9 cellular contexts compared by ENCODE assay signal in genomic region chr10:133376183-133376582, GRCh38. TPM values are rescaled to one million over a fixed set of nuclear protein-coding genes. Genes with fewer than 3 reads are reported as not detected.
DNase-seq lines count a peak whose midpoint lies in the region; ATAC-seq and TF ChIP-seq lines count a peak whose summit lies in the region.
"Not testable (repeated sequence)": the region's sequence is repeated elsewhere in the genome, so short reads cannot be mapped to it uniquely, and the experiment has no call there.
"Had no signal": no experiment of that assay in that cellular context is flagged by ENCODE, and none has a peak within 500 bp of the region (broad histone marks: within the 10 kb centered on the region; RNA-seq: fewer than 3 reads in every experiment).

No MANE protein-coding gene starts in this region.

- POLR2A ChIA-PET in Caco-2 (lab: Charles Lee) = not testable (repeated sequence)
- POLR2A ChIA-PET in naive thymus-derived CD8-positive, alpha-beta T cell (lab: Charles Lee) = interaction anchor here (1.0 to 6.4 kb wide), 2 partner anchors 13 to 112 kb away, joined by 3 to 58 read pairs; no protein-coding TSS in a partner anchor

- not testable (repeated sequence) for H3K9me3 ChIP-seq in Caco-2

- H3K4me1 Mint-ChIP-seq in Caco-2 (ENCODE audit: low read depth, unreplicated experiment); glutamatergic neuron (ENCODE audit: low read depth, unreplicated experiment): not testable (repeated sequence)
- H3K4me1 Mint-ChIP-seq in activated CD4-positive, alpha-beta T cell treated with anti-CD3 and anti-CD28 coated beads, Interleukin-2, amount 10 ng/mL, durations not matched to agents 24 days and 14 days = peaks cover 10% of the 10 kb centered on the region
- H3K4me1 Mint-ChIP-seq in activated naive CD4-positive, alpha-beta T cell treated with anti-CD3 and anti-CD28 coated beads, Interleukin-2, amount 10 ng/mL, durations not matched to agents 7 days and 5 days = peaks cover 19% of the 10 kb centered on the region
- H3K4me1 Mint-ChIP-seq in naive thymus-derived CD8-positive, alpha-beta T cell = peaks cover 4 to 36% (median 21%) of the 10 kb centered on the region in 4 donors
- peaks cover 12% of the 10 kb centered on the region for H3K4me1 Mint-ChIP-seq in osteocyte (ENCODE audit: unreplicated experiment)

- H3K36me3 Mint-ChIP-seq in Caco-2 (ENCODE audit: insufficient read depth, unreplicated experiment); activated CD4-positive, alpha-beta T cell treated with anti-CD3 and anti-CD28 coated beads, Interleukin-2, amount 10 ng/mL, durations not matched to agents 24 days and 14 days (ENCODE audit: low read depth); activated naive CD4-positive, alpha-beta T cell treated with anti-CD3 and anti-CD28 coated beads, Interleukin-2, amount 10 ng/mL, durations not matched to agents 7 days and 5 days; glutamatergic neuron (ENCODE audit: unreplicated experiment); naive thymus-derived CD8-positive, alpha-beta T cell; osteocyte (ENCODE audit: unreplicated experiment): not testable (repeated sequence)

- H3K36me3 ChIP-seq in Caco-2 (ENCODE audit: control insufficient read depth, insufficient read depth, low read length) = not testable (repeated sequence)

- not testable (repeated sequence) for H3K9me3 Mint-ChIP-seq in Caco-2 (ENCODE audit: unreplicated experiment); activated CD4-positive, alpha-beta T cell treated with anti-CD3 and anti-CD28 coated beads, Interleukin-2, amount 10 ng/mL, durations not matched to agents 24 days and 14 days; activated naive CD4-positive, alpha-beta T cell treated with anti-CD3 and anti-CD28 coated beads, Interleukin-2, amount 10 ng/mL, durations not matched to agents 7 days and 5 days; naive thymus-derived CD8-positive, alpha-beta T cell; osteocyte (ENCODE audit: unreplicated experiment)
- H3K9me3 Mint-ChIP-seq in glutamatergic neuron (ENCODE audit: unreplicated experiment) = peaks cover 11% of the 10 kb centered on the region

- H3K27ac ChIP-seq in caudate nucleus (ENCODE audit: low read depth, low read length) = peak overlapping the region; percentile 24

- H3K4me3 ChIP-seq in Caco-2 (ENCODE audit: low read depth, low read length) = not testable (repeated sequence)

- BruUV-seq in Caco-2 (replicated peaks; lab: Mats Ljungman, UMichigan) = not testable (repeated sequence)

- not testable (repeated sequence) for ATAC-seq in naive thymus-derived CD8-positive, alpha-beta T cell

- intact Hi-C loops in Caco-2 (cut with micrococcal nuclease; ENCODE audit: unreplicated experiment) = loop anchor here (5.0 kb wide), 1 partner anchor 69 kb away; the partner anchor contains the start of genes TUBGCP2 and ZNF511
- intact Hi-C loops in activated CD4-positive, alpha-beta T cell treated with anti-CD3 and anti-CD28 coated beads, Interleukin-2, amount 10 ng/mL, durations not matched to agents 24 days and 14 days (cut with micrococcal nuclease) = loop anchor here (5.0 to 10.0 kb wide), 2 partner anchors 114 to 1191 kb away; partner anchors contain the start of gene DPYSL4

- DNase-seq in Caco-2; activated CD4-positive, alpha-beta T cell treated with anti-CD3 and anti-CD28 coated beads, Interleukin-2, amount 10 ng/mL, durations not matched to agents 24 days and 14 days; activated naive CD4-positive, alpha-beta T cell treated with anti-CD3 and anti-CD28 coated beads, Interleukin-2, amount 10 ng/mL, durations not matched to agents 7 days and 5 days; caudate nucleus (lab: John Stamatoyannopoulos, UW); glutamatergic neuron; naive thymus-derived CD8-positive, alpha-beta T cell; osteocyte (ENCODE audit: extremely low spot score, unreplicated experiment): not testable (repeated sequence)

- H3K27ac Mint-ChIP-seq in Caco-2 (ENCODE audit: unreplicated experiment); activated CD4-positive, alpha-beta T cell treated with anti-CD3 and anti-CD28 coated beads, Interleukin-2, amount 10 ng/mL, durations not matched to agents 24 days and 14 days; activated naive CD4-positive, alpha-beta T cell treated with anti-CD3 and anti-CD28 coated beads, Interleukin-2, amount 10 ng/mL, durations not matched to agents 7 days and 5 days; osteocyte (ENCODE audit: unreplicated experiment): not testable (repeated sequence)
- peak overlapping the region; percentile 56 for H3K27ac Mint-ChIP-seq in glutamatergic neuron (ENCODE audit: unreplicated experiment)
- H3K27ac Mint-ChIP-seq in naive thymus-derived CD8-positive, alpha-beta T cell = peak overlapping the region in 2 of 10 donors; percentile 4 to 24

- not testable (repeated sequence) for TF ChIP-seq CTCF in Caco-2 (IDR thresholded peaks at IDR 0.05; ENCODE audit: insufficient read depth in 1 of 2, low read depth in 1 of 2, low read length in 1 of 2, severe bottlenecking in 1 of 2, unreplicated experiment in 1 of 2); glutamatergic neuron (IDR thresholded peaks at IDR 0.05; ENCODE audit: partially characterized antibody, unreplicated experiment); osteocyte (IDR thresholded peaks at IDR 0.05)

- H3K27me3 ChIP-seq in Caco-2 (replicated peaks; ENCODE audit: control insufficient read depth, insufficient read depth, low read length) = not testable (repeated sequence)

- H3K27me3 Mint-ChIP-seq in Caco-2 (ENCODE audit: insufficient read depth, unreplicated experiment); activated CD4-positive, alpha-beta T cell treated with anti-CD3 and anti-CD28 coated beads, Interleukin-2, amount 10 ng/mL, durations not matched to agents 24 days and 14 days; naive thymus-derived CD8-positive, alpha-beta T cell; osteocyte (ENCODE audit: unreplicated experiment): not testable (repeated sequence)
- H3K27me3 Mint-ChIP-seq in activated naive CD4-positive, alpha-beta T cell treated with anti-CD3 and anti-CD28 coated beads, Interleukin-2, amount 10 ng/mL, durations not matched to agents 7 days and 5 days = peaks cover 44% of the 10 kb centered on the region
- H3K27me3 Mint-ChIP-seq in glutamatergic neuron (ENCODE audit: unreplicated experiment) = peaks cover 18% of the 10 kb centered on the region

- H3K4me1 ChIP-seq in Caco-2 = peaks cover 22% of the 10 kb centered on the region

- CTCF ChIA-PET in Caco-2 (lab: Charles Lee) = not testable (repeated sequence)
- CTCF ChIA-PET in activated naive CD4-positive, alpha-beta T cell treated with anti-CD3 and anti-CD28 coated beads, Interleukin-2, amount 10 ng/mL, durations not matched to agents 7 days and 5 days (lab: Charles Lee) = interaction anchor here (1.0 kb wide), 1 partner anchor 11 kb away, joined by 4 read pairs; no protein-coding TSS in a partner anchor

- H3K4me3 Mint-ChIP-seq in Caco-2 (ENCODE audit: unreplicated experiment) = peak overlapping the region; percentile 81
- peak overlapping the region; percentile 61 for H3K4me3 Mint-ChIP-seq in activated CD4-positive, alpha-beta T cell treated with anti-CD3 and anti-CD28 coated beads, Interleukin-2, amount 10 ng/mL, durations not matched to agents 24 days and 14 days
- H3K4me3 Mint-ChIP-seq in activated naive CD4-positive, alpha-beta T cell treated with anti-CD3 and anti-CD28 coated beads, Interleukin-2, amount 10 ng/mL, durations not matched to agents 7 days and 5 days = peak overlapping the region; percentile 49
- not testable (repeated sequence) for H3K4me3 Mint-ChIP-seq in glutamatergic neuron (ENCODE audit: unreplicated experiment)
- peak overlapping the region in 8 of 10 donors; percentile 25 to 92 (median 62) for H3K4me3 Mint-ChIP-seq in naive thymus-derived CD8-positive, alpha-beta T cell
- H3K4me3 Mint-ChIP-seq in osteocyte (ENCODE audit: unreplicated experiment) = peak overlapping the region; percentile 50

RNA-seq across cellular contexts. Expression of gene PAOX, which starts 2.9 kb away (rescaled TPM):
- total RNA-seq in Caco-2 (2022) (6.7 and 7.3 TPM in 2 replicates), glutamatergic neuron (ENCODE audit: unreplicated experiment) (12.7 TPM), osteocyte (6.5 and 8.7 TPM in 2 replicates)
- total RNA-seq in activated CD4-positive, alpha-beta T cell treated with anti-CD3 and anti-CD28 coated beads, Interleukin-2, amount 10 ng/mL, durations not matched to agents 24 days and 14 days = 9.3 and 9.4 TPM in 2 replicates
- total RNA-seq in naive thymus-derived CD8-positive, alpha-beta T cell = 10 to 100 TPM; 11.3 to 11.9 TPM
- polyA plus RNA-seq in naive thymus-derived CD8-positive, alpha-beta T cell = 10 to 100 TPM; 10.9 to 15.6 (median 11.9) TPM

RNA-seq across cellular contexts. Expression of gene ECHS1, which starts 3.0 kb away (rescaled TPM):
- total RNA-seq in Caco-2 (2022) = 232 and 247 TPM in 2 replicates
- total RNA-seq in activated CD4-positive, alpha-beta T cell treated with anti-CD3 and anti-CD28 coated beads, Interleukin-2, amount 10 ng/mL, durations not matched to agents 24 days and 14 days = 64.3 and 66.3 TPM in 2 replicates
- 64.2 TPM for total RNA-seq in glutamatergic neuron (ENCODE audit: unreplicated experiment)
- 10 to 100 TPM; 28.3 to 29.2 TPM for total RNA-seq in naive thymus-derived CD8-positive, alpha-beta T cell
- polyA plus RNA-seq in naive thymus-derived CD8-positive, alpha-beta T cell = 100 to 1,000 TPM; 103 to 110 (median 104) TPM
- total RNA-seq in osteocyte = 62.9 and 65.1 TPM in 2 replicates

RNA-seq across cellular contexts. Expression of gene MTG1, which starts 17.8 kb away (rescaled TPM):
- 111 and 113 TPM in 2 replicates for total RNA-seq in Caco-2 (2022)
- 66.8 and 68.1 TPM in 2 replicates for total RNA-seq in activated CD4-positive, alpha-beta T cell treated with anti-CD3 and anti-CD28 coated beads, Interleukin-2, amount 10 ng/mL, durations not matched to agents 24 days and 14 days
- 76.4 TPM for total RNA-seq in glutamatergic neuron (ENCODE audit: unreplicated experiment)
- 10 to 100 TPM; 62.4 to 67.9 TPM for total RNA-seq in naive thymus-derived CD8-positive, alpha-beta T cell
- 10 to 100 TPM; 19.4 to 37.9 (median 28.5) TPM for polyA plus RNA-seq in naive thymus-derived CD8-positive, alpha-beta T cell
- total RNA-seq in osteocyte = 57.3 and 65.2 TPM in 2 replicates

RNA-seq across cellular contexts. Expression of gene FUOM, which starts 18.4 kb away (rescaled TPM):
- total RNA-seq in Caco-2 (2022) (108 and 119 TPM in 2 replicates), glutamatergic neuron (ENCODE audit: unreplicated experiment) (13.0 TPM), osteocyte (20.5 and 24.0 TPM in 2 replicates)
- total RNA-seq in activated CD4-positive, alpha-beta T cell treated with anti-CD3 and anti-CD28 coated beads, Interleukin-2, amount 10 ng/mL, durations not matched to agents 24 days and 14 days = 43.6 and 46.6 TPM in 2 replicates
- 10 to 100 TPM; 17.1 to 23.7 TPM for total RNA-seq in naive thymus-derived CD8-positive, alpha-beta T cell
- 10 to 100 TPM; 17.4 to 21.4 (median 18.2) TPM for polyA plus RNA-seq in naive thymus-derived CD8-positive, alpha-beta T cell

RNA-seq across cellular contexts. Expression of gene PRAP1, which starts 29.0 kb away (rescaled TPM):
- 0.34 TPM in 1 of 2 replicates, not detected in the other for total RNA-seq in Caco-2 (2022)
- total RNA-seq in activated CD4-positive, alpha-beta T cell treated with anti-CD3 and anti-CD28 coated beads, Interleukin-2, amount 10 ng/mL, durations not matched to agents 24 days and 14 days = not detected in 2 replicates
- not detected for total RNA-seq in glutamatergic neuron (ENCODE audit: unreplicated experiment)
- total RNA-seq in naive thymus-derived CD8-positive, alpha-beta T cell = not detected
- under 1 TPM in 1 of 3 donors, not detected in 2; 0.36 TPM for polyA plus RNA-seq in naive thymus-derived CD8-positive, alpha-beta T cell
- not detected in 2 replicates for total RNA-seq in osteocyte
- total RNA-seq: GM23338, OCI-LY7 had no signal
